Comparison of ENCODE assay signal across 20 cellular contexts in the genomic region with DNA sequence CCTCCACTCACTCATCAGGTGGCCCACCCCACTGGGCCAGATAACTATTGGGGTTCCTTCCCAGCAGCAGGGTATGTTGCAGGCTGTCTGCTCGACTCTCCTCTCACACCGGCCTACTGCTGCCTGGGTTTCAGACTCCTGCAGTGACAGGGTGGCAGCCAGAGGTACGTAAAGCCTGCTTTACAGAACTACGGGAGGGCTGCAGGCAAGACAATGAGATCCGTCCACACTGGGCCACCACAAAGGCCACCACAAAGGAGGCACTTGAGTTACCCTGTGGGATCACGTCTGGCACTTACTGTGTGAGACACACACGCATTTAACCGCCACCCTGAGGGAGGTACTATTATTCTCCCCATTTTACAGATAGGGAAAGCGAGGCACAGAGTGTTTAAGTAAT.
DNase-seq lines count a peak whose midpoint lies in the region; ATAC-seq and TF ChIP-seq lines count a peak whose summit lies in the region.
"Had no signal": no experiment of that assay in that cellular context is flagged by ENCODE, and none has a peak within 500 bp of the region (broad histone marks: within the 10 kb centered on the region; RNA-seq: fewer than 3 reads in every experiment).

No MANE protein-coding gene starts in this region.

- ATAC-seq in stimulated activated naive CD8-positive, alpha-beta T cell treated with anti-CD3 and anti-CD28 coated beads, Interleukin-15, amount 100 ng/mL, for 72 hours = no peak
- peak; percentile 38 for ATAC-seq in activated CD8-positive, alpha-beta T cell treated with anti-CD3 and anti-CD28 coated beads for 36 hours
- no peak for ATAC-seq in HG02642 (IDR thresholded peaks at IDR 0.05; ENCODE audit: poor library complexity, unreplicated experiment)
- no peak for ATAC-seq in left lobe of liver
- ATAC-seq: body of pancreas had no signal

- H2BK120ac ChIP-seq in mesendoderm (ENCODE audit: low read depth, low read length) = no peak overlapping the region

- no peak overlapping the region for H3K4me2 ChIP-seq in mesendoderm (ENCODE audit: low read length)

- H3K4me1 ChIP-seq in mesendoderm (ENCODE audit: control insufficient read depth, low read depth, low read length) = no peaks in the 10 kb centered on the region
- H3K4me1 ChIP-seq: body of pancreas, upper lobe of left lung had no signal

- H3K27me3 ChIP-seq in mesendoderm (ENCODE audit: insufficient read depth, low read length, poor library complexity) = no peaks in the 10 kb centered on the region
- H3K27me3 ChIP-seq: body of pancreas, upper lobe of left lung had no signal

- no peak for TF ChIP-seq CTCF in activated CD8-positive, alpha-beta T cell treated with anti-CD3 and anti-CD28 coated beads for 36 hours (IDR thresholded peaks at IDR 0.05)

- no peak overlapping the region for H3K18ac ChIP-seq in mesendoderm (ENCODE audit: low read length)

- no peak overlapping the region for H2BK5ac ChIP-seq in mesendoderm (ENCODE audit: low read length)

- no peak overlapping the region for H2BK15ac ChIP-seq in mesendoderm (replicated peaks; ENCODE audit: low read depth)

- H2AK5ac ChIP-seq in mesendoderm (ENCODE audit: low read length) = no peak overlapping the region

- H3K36me3 ChIP-seq in mesendoderm (ENCODE audit: control insufficient read depth, insufficient read depth, low read length) = no peaks in the 10 kb centered on the region
- H3K36me3 ChIP-seq: upper lobe of left lung had no signal

- POLR2A ChIA-PET in activated CD8-positive, alpha-beta T cell treated with anti-CD3 and anti-CD28 coated beads for 36 hours (lab: Charles Lee) = interaction anchor here (0.9 kb wide), 1 partner anchor 67 kb away, joined by 3 read pairs; no protein-coding TSS in a partner anchor

- no peak overlapping the region for H3K56ac ChIP-seq in mesendoderm (ENCODE audit: low read length)

- H4K8ac ChIP-seq in mesendoderm (ENCODE audit: low read depth, low read length) = no peak overlapping the region

- H3K4me3 ChIP-seq in mesendoderm (ENCODE audit: low read length) = no peak overlapping the region
- H3K4me3 ChIP-seq: body of pancreas, GM23248, mucosa of descending colon, upper lobe of left lung had no signal

- peaks cover 25% of the 10 kb centered on the region for H3K4me1 Mint-ChIP-seq in stimulated activated naive CD8-positive, alpha-beta T cell treated with anti-CD3 and anti-CD28 coated beads, Interleukin-15, Interleukin-2, amounts not matched to agents 100 ng/mL and 50 ng/mL, for 24 hours (ENCODE audit: low read depth)
- peaks cover 27% of the 10 kb centered on the region for H3K4me1 Mint-ChIP-seq in stimulated activated naive CD8-positive, alpha-beta T cell treated with anti-CD3 and anti-CD28 coated beads, Interleukin-15, amount 100 ng/mL, for 72 hours
- H3K4me1 Mint-ChIP-seq in activated CD8-positive, alpha-beta T cell treated with anti-CD3 and anti-CD28 coated beads for 36 hours (ENCODE audit: low read depth) = peaks cover 27% of the 10 kb centered on the region

- H3K4ac ChIP-seq in mesendoderm (ENCODE audit: low read depth, low read length) = no peak overlapping the region

- no peaks in the 10 kb centered on the region for H3K79me1 ChIP-seq in mesendoderm (ENCODE audit: low read length)

- no peak overlapping the region for H3K9ac ChIP-seq in mesendoderm (ENCODE audit: low read length)

- H4K5ac ChIP-seq in mesendoderm (ENCODE audit: low read length) = no peak overlapping the region

- H3K4me3 Mint-ChIP-seq in stimulated activated naive CD8-positive, alpha-beta T cell treated with anti-CD3 and anti-CD28 coated beads, Interleukin-15, Interleukin-2, amounts not matched to agents 100 ng/mL and 50 ng/mL, for 24 hours = no peak overlapping the region
- no peak overlapping the region for H3K4me3 Mint-ChIP-seq in stimulated activated naive CD8-positive, alpha-beta T cell treated with anti-CD3 and anti-CD28 coated beads, Interleukin-15, amount 100 ng/mL, for 72 hours
- H3K4me3 Mint-ChIP-seq in activated CD8-positive, alpha-beta T cell treated with anti-CD3 and anti-CD28 coated beads for 36 hours = no peak overlapping the region

- H3K27ac Mint-ChIP-seq in stimulated activated naive CD8-positive, alpha-beta T cell treated with anti-CD3 and anti-CD28 coated beads, Interleukin-15, Interleukin-2, amounts not matched to agents 100 ng/mL and 50 ng/mL, for 24 hours = peak overlapping the region; percentile 36
- H3K27ac Mint-ChIP-seq in stimulated activated naive CD8-positive, alpha-beta T cell treated with anti-CD3 and anti-CD28 coated beads, Interleukin-15, amount 100 ng/mL, for 72 hours = no peak overlapping the region
- peak overlapping the region; percentile 80 for H3K27ac Mint-ChIP-seq in activated CD8-positive, alpha-beta T cell treated with anti-CD3 and anti-CD28 coated beads for 36 hours

- H3K9me3 Mint-ChIP-seq in stimulated activated naive CD8-positive, alpha-beta T cell treated with anti-CD3 and anti-CD28 coated beads, Interleukin-15, Interleukin-2, amounts not matched to agents 100 ng/mL and 50 ng/mL, for 24 hours = no peaks in the 10 kb centered on the region
- H3K9me3 Mint-ChIP-seq in stimulated activated naive CD8-positive, alpha-beta T cell treated with anti-CD3 and anti-CD28 coated beads, Interleukin-15, amount 100 ng/mL, for 72 hours = no peaks in the 10 kb centered on the region
- no peaks in the 10 kb centered on the region for H3K9me3 Mint-ChIP-seq in activated CD8-positive, alpha-beta T cell treated with anti-CD3 and anti-CD28 coated beads for 36 hours

- peaks cover 58% of the 10 kb centered on the region for H3K36me3 Mint-ChIP-seq in stimulated activated naive CD8-positive, alpha-beta T cell treated with anti-CD3 and anti-CD28 coated beads, Interleukin-15, Interleukin-2, amounts not matched to agents 100 ng/mL and 50 ng/mL, for 24 hours (ENCODE audit: low read depth)
- H3K36me3 Mint-ChIP-seq in activated CD8-positive, alpha-beta T cell treated with anti-CD3 and anti-CD28 coated beads for 36 hours (ENCODE audit: low read depth) = peaks cover 62% of the 10 kb centered on the region

- DNase-seq in stimulated activated naive CD8-positive, alpha-beta T cell treated with anti-CD3 and anti-CD28 coated beads, Interleukin-15, amount 100 ng/mL, for 72 hours = no peak
- no peak for DNase-seq in activated CD8-positive, alpha-beta T cell treated with anti-CD3 and anti-CD28 coated beads for 36 hours
- DNase-seq in mesendoderm = peak; percentile 39
- no peak for DNase-seq in iPS-NIHi11 (ENCODE audit: low spot score)
- no peak for DNase-seq in DMS53 treated with DMSO at 0.1 percent for 48 hours (lab: John Stamatoyannopoulos, UW; ENCODE audit: unreplicated experiment)
- no peak for DNase-seq in left lobe of liver (ENCODE audit: low spot score)
- DNase-seq: activated CD4-positive, CD25-positive, alpha-beta regulatory T cell; activated naive CD4-positive, alpha-beta T cell treated with anti-CD3 and anti-CD28 coated beads, Interleukin-2, amount 50 U/mL, for 16 hours; body of pancreas; dermis blood vessel endothelial cell; DND-41; GM23248; mucosa of descending colon; NCI-H524; right cardiac atrium; SIG-M5; stimulated activated naive CD4-positive, alpha-beta T cell; upper lobe of left lung had no signal

- no peak overlapping the region for H3K23ac ChIP-seq in mesendoderm (ENCODE audit: low read length)

- no peaks in the 10 kb centered on the region for H3K79me2 ChIP-seq in mesendoderm (ENCODE audit: control insufficient read depth, insufficient read depth, low read length)

- intact Hi-C loops in activated CD8-positive, alpha-beta T cell treated with anti-CD3 and anti-CD28 coated beads for 36 hours (cut with micrococcal nuclease) = no loop called here

- WGBS in mesendoderm (ENCODE audit: extremely low coverage, insufficient coverage, low lambda C conversion rate) = no CpG with 5 or more reads among the region's 9 CpGs

- H3K27me3 Mint-ChIP-seq in stimulated activated naive CD8-positive, alpha-beta T cell treated with anti-CD3 and anti-CD28 coated beads, Interleukin-15, Interleukin-2, amounts not matched to agents 100 ng/mL and 50 ng/mL, for 24 hours = no peaks in the 10 kb centered on the region
- no peaks in the 10 kb centered on the region for H3K27me3 Mint-ChIP-seq in stimulated activated naive CD8-positive, alpha-beta T cell treated with anti-CD3 and anti-CD28 coated beads, Interleukin-15, amount 100 ng/mL, for 72 hours
- no peaks in the 10 kb centered on the region for H3K27me3 Mint-ChIP-seq in activated CD8-positive, alpha-beta T cell treated with anti-CD3 and anti-CD28 coated beads for 36 hours

- H3K27ac ChIP-seq in mesendoderm (ENCODE audit: low read depth, low read length) = no peak overlapping the region
- H3K27ac ChIP-seq: body of pancreas, GM23248, upper lobe of left lung had no signal

- CTCF ChIA-PET in activated CD8-positive, alpha-beta T cell treated with anti-CD3 and anti-CD28 coated beads for 36 hours (lab: Charles Lee) = interaction anchor here (1.2 kb wide), 1 partner anchor 131 kb away, joined by 3 read pairs; no protein-coding TSS in a partner anchor

Comparison
In these comparisons a context has a peak if more than half of its experiments do, and no peak if none do; other contexts are left out.
1. H3K27ac Mint-ChIP-seq: peak in stimulated activated naive CD8-positive, alpha-beta T cell treated with anti-CD3 and anti-CD28 coated beads, Interleukin-15, Interleukin-2, amounts not matched to agents 100 ng/mL and 50 ng/mL, for 24 hours (single experiment) and activated CD8-positive, alpha-beta T cell treated with anti-CD3 and anti-CD28 coated beads for 36 hours (single experiment); none in stimulated activated naive CD8-positive, alpha-beta T cell treated with anti-CD3 and anti-CD28 coated beads, Interleukin-15, amount 100 ng/mL, for 72 hours (0 of 2).